Comparison of ENCODE assay signal across 1 cellular context in genomic region chr19:21197589-21198295, GRCh38.
TF ChIP-seq lines count a peak whose summit lies in the region.

No MANE protein-coding gene starts in this region.

TF ChIP-seq in K562, 482 proteins besides CTCF, POLR2A, EP300 and RAD21 (continued from another document and continues in another):
- TF ChIP-seq, protein P1, sequence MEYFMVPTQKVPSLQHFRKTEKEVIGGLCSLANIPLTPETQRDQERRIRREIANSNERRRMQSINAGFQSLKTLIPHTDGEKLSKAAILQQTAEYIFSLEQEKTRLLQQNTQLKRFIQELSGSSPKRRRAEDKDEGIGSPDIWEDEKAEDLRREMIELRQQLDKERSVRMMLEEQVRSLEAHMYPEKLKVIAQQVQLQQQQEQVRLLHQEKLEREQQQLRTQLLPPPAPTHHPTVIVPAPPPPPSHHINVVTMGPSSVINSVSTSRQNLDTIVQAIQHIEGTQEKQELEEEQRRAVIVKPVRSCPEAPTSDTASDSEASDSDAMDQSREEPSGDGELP (CRISPR knock-in tag; IDR thresholded peaks at IDR 0.05; ENCODE audit: borderline replicate concordance), result no peak
- no peak for TF ChIP-seq ZNF444 (CRISPR knock-in tag; IDR thresholded peaks at IDR 0.05)
- no peak for TF ChIP-seq ASH1L (IDR thresholded peaks at IDR 0.05; ENCODE audit: borderline replicate concordance, low read depth, partially characterized antibody)
- no peak for TF ChIP-seq CCNT2 (IDR thresholded peaks at IDR 0.05; ENCODE audit: borderline replicate concordance, extremely low read depth, insufficient read length, low read depth, low read length)
- TF ChIP-seq CREBBP (IDR thresholded peaks at IDR 0.05; ENCODE audit: low read depth, low read length), result no peak
- no peak for TF ChIP-seq BDP1 (IDR thresholded peaks at IDR 0.05; ENCODE audit: insufficient read depth, insufficient read length)
- no peak for TF ChIP-seq SREBF2 (CRISPR knock-in tag; IDR thresholded peaks at IDR 0.05)
- TF ChIP-seq ZZZ3 (IDR thresholded peaks at IDR 0.05), result no peak
- peak; percentile 92 for TF ChIP-seq ESRRA (IDR thresholded peaks at IDR 0.05; ENCODE audit: borderline replicate concordance, low read depth)
- 0 out of 2 replicates have a peak, but pooled peaks have one; percentile 39 for TF ChIP-seq NFRKB (IDR thresholded peaks at IDR 0.05; ENCODE audit: low read depth)
- no peak for TF ChIP-seq TARDBP (IDR thresholded peaks at IDR 0.05)
- TF ChIP-seq SAP30 (IDR thresholded peaks at IDR 0.05; ENCODE audit: borderline replicate concordance, insufficient read depth, low read depth, low read length, poor library complexity, severe bottlenecking), result no peak
- no peak for TF ChIP-seq XRCC3 (IDR thresholded peaks at IDR 0.05)
- no peak for TF ChIP-seq SRSF1 (IDR thresholded peaks at IDR 0.05; ENCODE audit: low read depth, low read length)
- TF ChIP-seq, protein P2, sequence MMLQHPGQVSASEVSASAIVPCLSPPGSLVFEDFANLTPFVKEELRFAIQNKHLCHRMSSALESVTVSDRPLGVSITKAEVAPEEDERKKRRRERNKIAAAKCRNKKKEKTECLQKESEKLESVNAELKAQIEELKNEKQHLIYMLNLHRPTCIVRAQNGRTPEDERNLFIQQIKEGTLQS (IDR thresholded peaks at IDR 0.05), result peak; percentile 88
- TF ChIP-seq, protein P2 (CRISPR knock-in tag; conservative IDR thresholded peaks at IDR 0.05), result no peak
- peak; percentile 46; the same call in 1 of the 2 replicates for TF ChIP-seq CXXC5 (CRISPR knock-in tag; IDR thresholded peaks at IDR 0.05)
- no peak for TF ChIP-seq CHCHD3 (CRISPR knock-in tag; IDR thresholded peaks at IDR 0.05)
- no peak for TF ChIP-seq ZNF57 (CRISPR knock-in tag; IDR thresholded peaks at IDR 0.05)
- TF ChIP-seq POLR2B (IDR thresholded peaks at IDR 0.05; ENCODE audit: low read depth, partially characterized antibody), result no peak
- TF ChIP-seq FOXK2 (conservative IDR thresholded peaks at IDR 0.05 in 1 of 2, IDR thresholded peaks at IDR 0.05 in 1 of 2; ENCODE audit: low read depth in 2 of 2), result peak; percentile 57 to 80; a peak in 3 of 4 replicates
- TF ChIP-seq C11orf30 (IDR thresholded peaks at IDR 0.05; ENCODE audit: low read depth), result peak; percentile 5; the same call in 1 of the 2 replicates
- peak; percentile 89 for TF ChIP-seq GATA2 (CRISPR knock-in tag; IDR thresholded peaks at IDR 0.05)
- TF ChIP-seq, protein P3, sequence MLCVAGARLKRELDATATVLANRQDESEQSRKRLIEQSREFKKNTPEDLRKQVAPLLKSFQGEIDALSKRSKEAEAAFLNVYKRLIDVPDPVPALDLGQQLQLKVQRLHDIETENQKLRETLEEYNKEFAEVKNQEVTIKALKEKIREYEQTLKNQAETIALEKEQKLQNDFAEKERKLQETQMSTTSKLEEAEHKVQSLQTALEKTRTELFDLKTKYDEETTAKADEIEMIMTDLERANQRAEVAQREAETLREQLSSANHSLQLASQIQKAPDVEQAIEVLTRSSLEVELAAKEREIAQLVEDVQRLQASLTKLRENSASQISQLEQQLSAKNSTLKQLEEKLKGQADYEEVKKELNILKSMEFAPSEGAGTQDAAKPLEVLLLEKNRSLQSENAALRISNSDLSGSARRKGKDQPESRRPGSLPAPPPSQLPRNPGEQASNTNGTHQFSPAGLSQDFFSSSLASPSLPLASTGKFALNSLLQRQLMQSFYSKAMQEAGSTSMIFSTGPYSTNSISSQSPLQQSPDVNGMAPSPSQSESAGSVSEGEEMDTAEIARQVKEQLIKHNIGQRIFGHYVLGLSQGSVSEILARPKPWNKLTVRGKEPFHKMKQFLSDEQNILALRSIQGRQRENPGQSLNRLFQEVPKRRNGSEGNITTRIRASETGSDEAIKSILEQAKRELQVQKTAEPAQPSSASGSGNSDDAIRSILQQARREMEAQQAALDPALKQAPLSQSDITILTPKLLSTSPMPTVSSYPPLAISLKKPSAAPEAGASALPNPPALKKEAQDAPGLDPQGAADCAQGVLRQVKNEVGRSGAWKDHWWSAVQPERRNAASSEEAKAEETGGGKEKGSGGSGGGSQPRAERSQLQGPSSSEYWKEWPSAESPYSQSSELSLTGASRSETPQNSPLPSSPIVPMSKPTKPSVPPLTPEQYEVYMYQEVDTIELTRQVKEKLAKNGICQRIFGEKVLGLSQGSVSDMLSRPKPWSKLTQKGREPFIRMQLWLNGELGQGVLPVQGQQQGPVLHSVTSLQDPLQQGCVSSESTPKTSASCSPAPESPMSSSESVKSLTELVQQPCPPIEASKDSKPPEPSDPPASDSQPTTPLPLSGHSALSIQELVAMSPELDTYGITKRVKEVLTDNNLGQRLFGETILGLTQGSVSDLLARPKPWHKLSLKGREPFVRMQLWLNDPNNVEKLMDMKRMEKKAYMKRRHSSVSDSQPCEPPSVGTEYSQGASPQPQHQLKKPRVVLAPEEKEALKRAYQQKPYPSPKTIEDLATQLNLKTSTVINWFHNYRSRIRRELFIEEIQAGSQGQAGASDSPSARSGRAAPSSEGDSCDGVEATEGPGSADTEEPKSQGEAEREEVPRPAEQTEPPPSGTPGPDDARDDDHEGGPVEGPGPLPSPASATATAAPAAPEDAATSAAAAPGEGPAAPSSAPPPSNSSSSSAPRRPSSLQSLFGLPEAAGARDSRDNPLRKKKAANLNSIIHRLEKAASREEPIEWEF (CRISPR knock-in tag; IDR thresholded peaks at IDR 0.05), result no peak
- no peak for TF ChIP-seq STAG1 (CRISPR knock-in tag; IDR thresholded peaks at IDR 0.05; ENCODE audit: borderline replicate concordance)
- no peak for TF ChIP-seq SIX5 (IDR thresholded peaks at IDR 0.05; ENCODE audit: borderline replicate concordance in 1 of 2, insufficient read depth in 1 of 2, low read depth in 1 of 2, low read length in 2 of 2)
- TF ChIP-seq ZC3H4 (CRISPR knock-in tag; IDR thresholded peaks at IDR 0.05; ENCODE audit: borderline replicate concordance), result no peak
- TF ChIP-seq RREB1 (CRISPR knock-in tag; IDR thresholded peaks at IDR 0.05), result no peak
- peak; percentile 71 for TF ChIP-seq RNF2 (IDR thresholded peaks at IDR 0.05)
- TF ChIP-seq SRSF9 (IDR thresholded peaks at IDR 0.05; ENCODE audit: borderline replicate concordance, low read depth, low read length), result no peak
- no peak for TF ChIP-seq BRCA1 (IDR thresholded peaks at IDR 0.05)
- no peak for TF ChIP-seq BRCA1 (CRISPR knock-in tag; IDR thresholded peaks at IDR 0.05)
- TF ChIP-seq, protein P4, sequence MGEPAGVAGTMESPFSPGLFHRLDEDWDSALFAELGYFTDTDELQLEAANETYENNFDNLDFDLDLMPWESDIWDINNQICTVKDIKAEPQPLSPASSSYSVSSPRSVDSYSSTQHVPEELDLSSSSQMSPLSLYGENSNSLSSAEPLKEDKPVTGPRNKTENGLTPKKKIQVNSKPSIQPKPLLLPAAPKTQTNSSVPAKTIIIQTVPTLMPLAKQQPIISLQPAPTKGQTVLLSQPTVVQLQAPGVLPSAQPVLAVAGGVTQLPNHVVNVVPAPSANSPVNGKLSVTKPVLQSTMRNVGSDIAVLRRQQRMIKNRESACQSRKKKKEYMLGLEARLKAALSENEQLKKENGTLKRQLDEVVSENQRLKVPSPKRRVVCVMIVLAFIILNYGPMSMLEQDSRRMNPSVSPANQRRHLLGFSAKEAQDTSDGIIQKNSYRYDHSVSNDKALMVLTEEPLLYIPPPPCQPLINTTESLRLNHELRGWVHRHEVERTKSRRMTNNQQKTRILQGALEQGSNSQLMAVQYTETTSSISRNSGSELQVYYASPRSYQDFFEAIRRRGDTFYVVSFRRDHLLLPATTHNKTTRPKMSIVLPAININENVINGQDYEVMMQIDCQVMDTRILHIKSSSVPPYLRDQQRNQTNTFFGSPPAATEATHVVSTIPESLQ (CRISPR knock-in tag; IDR thresholded peaks at IDR 0.05), result no peak
- no peak for TF ChIP-seq YY1 (IDR thresholded peaks at IDR 0.05; ENCODE audit: borderline replicate concordance in 1 of 3, control insufficient read depth in 1 of 3, extremely low read depth in 1 of 3, insufficient read depth in 3 of 3, insufficient read length in 1 of 3, insufficient replicate concordance in 2 of 3, low read depth in 1 of 3, low read length in 2 of 3)
- TF ChIP-seq TAF15 (IDR thresholded peaks at IDR 0.05; ENCODE audit: low read depth, low read length), result no peak
- no peak for TF ChIP-seq ZNF77 (CRISPR knock-in tag; IDR thresholded peaks at IDR 0.05)
- TF ChIP-seq, protein P5, sequence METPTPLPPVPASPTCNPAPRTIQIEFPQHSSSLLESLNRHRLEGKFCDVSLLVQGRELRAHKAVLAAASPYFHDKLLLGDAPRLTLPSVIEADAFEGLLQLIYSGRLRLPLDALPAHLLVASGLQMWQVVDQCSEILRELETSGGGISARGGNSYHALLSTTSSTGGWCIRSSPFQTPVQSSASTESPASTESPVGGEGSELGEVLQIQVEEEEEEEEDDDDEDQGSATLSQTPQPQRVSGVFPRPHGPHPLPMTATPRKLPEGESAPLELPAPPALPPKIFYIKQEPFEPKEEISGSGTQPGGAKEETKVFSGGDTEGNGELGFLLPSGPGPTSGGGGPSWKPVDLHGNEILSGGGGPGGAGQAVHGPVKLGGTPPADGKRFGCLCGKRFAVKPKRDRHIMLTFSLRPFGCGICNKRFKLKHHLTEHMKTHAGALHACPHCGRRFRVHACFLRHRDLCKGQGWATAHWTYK (CRISPR knock-in tag; IDR thresholded peaks at IDR 0.05), result no peak
- TF ChIP-seq, protein P6, sequence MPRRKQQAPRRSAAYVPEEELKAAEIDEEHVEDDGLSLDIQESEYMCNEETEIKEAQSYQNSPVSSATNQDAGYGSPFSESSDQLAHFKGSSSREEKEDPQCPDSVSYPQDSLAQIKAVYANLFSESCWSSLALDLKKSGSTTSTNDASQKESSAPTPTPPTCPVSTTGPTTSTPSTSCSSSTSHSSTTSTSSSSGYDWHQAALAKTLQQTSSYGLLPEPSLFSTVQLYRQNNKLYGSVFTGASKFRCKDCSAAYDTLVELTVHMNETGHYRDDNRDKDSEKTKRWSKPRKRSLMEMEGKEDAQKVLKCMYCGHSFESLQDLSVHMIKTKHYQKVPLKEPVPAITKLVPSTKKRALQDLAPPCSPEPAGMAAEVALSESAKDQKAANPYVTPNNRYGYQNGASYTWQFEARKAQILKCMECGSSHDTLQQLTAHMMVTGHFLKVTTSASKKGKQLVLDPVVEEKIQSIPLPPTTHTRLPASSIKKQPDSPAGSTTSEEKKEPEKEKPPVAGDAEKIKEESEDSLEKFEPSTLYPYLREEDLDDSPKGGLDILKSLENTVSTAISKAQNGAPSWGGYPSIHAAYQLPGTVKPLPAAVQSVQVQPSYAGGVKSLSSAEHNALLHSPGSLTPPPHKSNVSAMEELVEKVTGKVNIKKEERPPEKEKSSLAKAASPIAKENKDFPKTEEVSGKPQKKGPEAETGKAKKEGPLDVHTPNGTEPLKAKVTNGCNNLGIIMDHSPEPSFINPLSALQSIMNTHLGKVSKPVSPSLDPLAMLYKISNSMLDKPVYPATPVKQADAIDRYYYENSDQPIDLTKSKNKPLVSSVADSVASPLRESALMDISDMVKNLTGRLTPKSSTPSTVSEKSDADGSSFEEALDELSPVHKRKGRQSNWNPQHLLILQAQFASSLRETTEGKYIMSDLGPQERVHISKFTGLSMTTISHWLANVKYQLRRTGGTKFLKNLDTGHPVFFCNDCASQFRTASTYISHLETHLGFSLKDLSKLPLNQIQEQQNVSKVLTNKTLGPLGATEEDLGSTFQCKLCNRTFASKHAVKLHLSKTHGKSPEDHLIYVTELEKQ (CRISPR knock-in tag; IDR thresholded peaks at IDR 0.05), result no peak
- TF ChIP-seq NR4A1 (CRISPR knock-in tag; IDR thresholded peaks at IDR 0.05), result no peak
- TF ChIP-seq NR4A1 (tag; IDR thresholded peaks at IDR 0.05), result no peak
- no peak for TF ChIP-seq JUNB (CRISPR knock-in tag; conservative IDR thresholded peaks at IDR 0.05)
